In the genomic region with DNA sequence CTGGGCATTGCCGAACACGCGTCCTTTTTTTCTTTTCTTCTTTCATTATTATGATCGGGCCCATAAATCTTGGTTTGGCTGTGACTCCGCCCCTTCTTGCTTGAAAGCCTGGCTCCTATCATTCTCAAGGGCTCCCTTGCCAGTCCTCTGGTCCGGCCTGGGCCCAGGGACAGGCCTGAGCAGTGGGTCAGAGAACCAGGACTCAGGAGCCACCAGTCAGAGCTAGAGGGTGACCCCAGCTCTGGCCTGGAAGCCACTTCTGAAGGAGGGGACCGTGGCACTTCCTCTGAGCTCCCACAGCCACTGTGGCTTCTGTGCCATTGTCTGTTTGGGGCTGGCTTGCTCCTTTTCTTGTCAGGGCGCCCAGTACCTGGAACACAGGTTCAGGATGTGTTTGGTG, we compare ENCODE assay signal across 17 cellular contexts. TPM values are rescaled to one million over a fixed set of nuclear protein-coding genes. Genes with fewer than 3 reads are reported as not detected.
DNase-seq lines count a peak whose midpoint lies in the region; ATAC-seq and TF ChIP-seq lines count a peak whose summit lies in the region.
"Had no signal": no experiment of that assay in that cellular context is flagged by ENCODE, and none has a peak within 500 bp of the region (broad histone marks: within the 10 kb centered on the region; RNA-seq: fewer than 3 reads in every experiment).

No MANE protein-coding gene starts in this region.

- ATAC-seq in activated naive CD8-positive, alpha-beta T cell treated with anti-CD3 and anti-CD28 coated beads, Interleukin-2, amount 50 U/mL, for 24 hours, result no peak
- ATAC-seq in HG02763 (IDR thresholded peaks at IDR 0.05; ENCODE audit: unreplicated experiment), result no peak
- ATAC-seq: A549, GM23338 had no signal

- peaks cover 5 to 15% (median 8%) of the 10 kb centered on the region in 3 experiments; a peak in 6 of 7 replicates for H3K36me3 Mint-ChIP-seq in H9 (ENCODE audit: insufficient read depth in 1 of 3, low read depth in 3 of 3)
- H3K36me3 Mint-ChIP-seq in neural crest cell (ENCODE audit: low read depth), result no peaks in the 10 kb centered on the region
- no peaks in the 10 kb centered on the region for H3K36me3 Mint-ChIP-seq in activated naive CD8-positive, alpha-beta T cell treated with anti-CD3 and anti-CD28 coated beads, Interleukin-2, amount 50 U/mL, for 24 hours (ENCODE audit: low read depth)

- no peak overlapping the region for H3T11ph ChIP-seq in H9 (ENCODE audit: low read length)

- DNase-seq in H9 (peak; percentile 16), coronary artery (ENCODE audit: low spot score) (peak; percentile 60), neural crest cell (ENCODE audit: low read depth, low spot score) (no peak), stomach (peak; percentile 10), EL (no peak)
- DNase-seq in activated naive CD8-positive, alpha-beta T cell treated with anti-CD3 and anti-CD28 coated beads, Interleukin-2, amount 50 U/mL, for 24 hours, result no peak
- DNase-seq: BE2C; Caco-2; CD8-positive, alpha-beta memory T cell; DND-41; GF-D8 had no signal

- H3K9ac ChIP-seq in H9 (ENCODE audit: extremely low read depth, insufficient read length, low read length), result no peak overlapping the region

- peaks cover 3% of the 10 kb centered on the region for H3K23me2 ChIP-seq in H9 (ENCODE audit: insufficient read length, low read depth, low read length, poor library complexity, severe bottlenecking)

- no peak overlapping the region for H3K4ac ChIP-seq in H9 (ENCODE audit: low read depth, low read length)

- H4K8ac ChIP-seq in H9 (replicated peaks; ENCODE audit: insufficient read length, low read depth, low read length), result no peak overlapping the region

- H3K27me3 ChIP-seq in H9 (ENCODE audit: insufficient read depth, low read length), result peaks cover 5% of the 10 kb centered on the region; the same call in 1 of the 2 replicates
- peaks cover 0 to 65% (median 33%) of the 10 kb centered on the region in 3 donors for H3K27me3 ChIP-seq in stomach
- H3K27me3 ChIP-seq: BE2C had no signal

- H3K4me3 ChIP-seq in coronary artery (no peak overlapping the region), stomach (no peak overlapping the region)
- H3K4me3 ChIP-seq: A549, GM23338 had no signal

- no peak overlapping the region for H2BK15ac ChIP-seq in H9 (ENCODE audit: low read depth, low read length)

- no peak overlapping the region for H4K5ac ChIP-seq in H9 (ENCODE audit: insufficient read length, low read depth, low read length)

- H3K4me1 Mint-ChIP-seq in H9 (peaks cover 11 to 35% of the 10 kb centered on the region in 2 experiments), neural crest cell (peaks cover 10% of the 10 kb centered on the region)
- H3K4me1 Mint-ChIP-seq in activated naive CD8-positive, alpha-beta T cell treated with anti-CD3 and anti-CD28 coated beads, Interleukin-2, amount 50 U/mL, for 24 hours, result peaks cover 1% of the 10 kb centered on the region
- H3K4me1 Mint-ChIP-seq: IgD-negative memory B cell had no signal

- no peaks in the 10 kb centered on the region for H4K20me1 ChIP-seq in H9 (ENCODE audit: control insufficient read depth, insufficient read depth, insufficient read length)

- H3K14ac ChIP-seq in H9 (ENCODE audit: insufficient read depth, low read length), result no peak overlapping the region

- no peak overlapping the region for H2AFZ ChIP-seq in H9 (ENCODE audit: low read length)
- H2AFZ ChIP-seq: GM23338 had no signal

- no peak overlapping the region for H4K91ac ChIP-seq in H9 (ENCODE audit: insufficient read length, low read depth, low read length)

- TF ChIP-seq CTCF in H9 (conservative IDR thresholded peaks at IDR 0.05) (no peak), coronary artery (IDR thresholded peaks at IDR 0.05) (no peak), neural crest cell (conservative IDR thresholded peaks at IDR 0.05) (no peak), stomach (IDR thresholded peaks at IDR 0.05) (no peak)

- no peak overlapping the region for H3K4me2 ChIP-seq in H9 (ENCODE audit: insufficient read depth, insufficient read length, low read length)
- H3K4me2 ChIP-seq: A549, GM23338 had no signal

- H3K4me3 Mint-ChIP-seq in H9 (no peak overlapping the region), neural crest cell (peak overlapping the region; percentile 73)
- H3K4me3 Mint-ChIP-seq in activated naive CD8-positive, alpha-beta T cell treated with anti-CD3 and anti-CD28 coated beads, Interleukin-2, amount 50 U/mL, for 24 hours, result no peak overlapping the region
- H3K4me3 Mint-ChIP-seq: CD8-positive, alpha-beta memory T cell; GM23338; IgD-negative memory B cell had no signal

- no peak overlapping the region for H3K18ac ChIP-seq in H9 (ENCODE audit: insufficient read length, low read depth, low read length)

- H2BK120ac ChIP-seq in H9 (ENCODE audit: low read depth, low read length, poor library complexity, severe bottlenecking), result no peak overlapping the region

- intact Hi-C loops in stomach (cut with DNase I; ENCODE audit: low total_unique reads), result no loop called here

- H3K27ac Mint-ChIP-seq in H9, result no peak overlapping the region
- H3K27ac Mint-ChIP-seq in neural crest cell (ENCODE audit: unreplicated experiment), result no peak overlapping the region
- H3K27ac Mint-ChIP-seq in activated naive CD8-positive, alpha-beta T cell treated with anti-CD3 and anti-CD28 coated beads, Interleukin-2, amount 50 U/mL, for 24 hours, result no peak overlapping the region
- H3K27ac Mint-ChIP-seq: CD8-positive, alpha-beta memory T cell; GM23338; IgD-negative memory B cell had no signal

- H3K9me3 Mint-ChIP-seq in H9, result peaks cover 15 to 16% of the 10 kb centered on the region in 2 experiments
- H3K9me3 Mint-ChIP-seq in neural crest cell, result no peaks in the 10 kb centered on the region
- no peaks in the 10 kb centered on the region for H3K9me3 Mint-ChIP-seq in activated naive CD8-positive, alpha-beta T cell treated with anti-CD3 and anti-CD28 coated beads, Interleukin-2, amount 50 U/mL, for 24 hours

- peaks cover 38% of the 10 kb centered on the region for H3K27me3 Mint-ChIP-seq in H9 (ENCODE audit: low read depth)
- H3K27me3 Mint-ChIP-seq in neural crest cell (ENCODE audit: low read depth), result peaks cover 41% of the 10 kb centered on the region
- H3K27me3 Mint-ChIP-seq in activated naive CD8-positive, alpha-beta T cell treated with anti-CD3 and anti-CD28 coated beads, Interleukin-2, amount 50 U/mL, for 24 hours, result peaks cover 36% of the 10 kb centered on the region

- no peak overlapping the region for H3K27ac ChIP-seq in H9 (ENCODE audit: insufficient read length, low read depth, low read length)
- no peak overlapping the region for H3K27ac ChIP-seq in coronary artery
- H3K27ac ChIP-seq in stomach, result no peak overlapping the region
- H3K27ac ChIP-seq: A549 had no signal

- H2BK12ac ChIP-seq in H9 (ENCODE audit: insufficient read length, low read depth, low read length), result no peak overlapping the region

- H3K9me3 ChIP-seq in H9 (ENCODE audit: control insufficient read depth, low read depth, low read length), result no peaks in the 10 kb centered on the region
- peaks cover 0 to 9% (median 1%) of the 10 kb centered on the region in 4 donors for H3K9me3 ChIP-seq in stomach
- H3K9me3 ChIP-seq: BE2C had no signal

- no peak overlapping the region for H3K23ac ChIP-seq in H9 (ENCODE audit: insufficient read length, low read depth, low read length)

- H3K56ac ChIP-seq in H9 (ENCODE audit: insufficient read length, low read depth, low read length), result no peak overlapping the region

- no CpG with 5 or more reads among the region's 8 CpGs for WGBS in H9 (ENCODE audit: extremely low coverage, insufficient read length, low lambda C conversion rate)
- 86 to 92% (median 87%) methylated on average over 8 of the region's 8 CpGs for WGBS in stomach, 5 donors

- H3K4me1 ChIP-seq in H9 (ENCODE audit: insufficient read depth, low read length) (no peaks in the 10 kb centered on the region; the same call in 1 of the 2 replicates), stomach (peaks cover 0 to 13% (median 10%) of the 10 kb centered on the region in 4 donors)
- H3K4me1 ChIP-seq: A549, BE2C, Caco-2 had no signal

- TF ChIP-seq EP300 in stomach (IDR thresholded peaks at IDR 0.05), result no peak

- TF ChIP-seq POLR2A in stomach (IDR thresholded peaks at IDR 0.05), result no peak

- H3K79me2 ChIP-seq in H9 (ENCODE audit: insufficient read depth, low read length), result no peaks in the 10 kb centered on the region

- no peak overlapping the region for H2BK20ac ChIP-seq in H9 (ENCODE audit: low read depth, low read length, poor library complexity, severe bottlenecking)

- no peak overlapping the region for H2BK5ac ChIP-seq in H9 (ENCODE audit: insufficient read length, low read length)

- no peaks in the 10 kb centered on the region for H3K36me3 ChIP-seq in stomach
- H3K36me3 ChIP-seq: BE2C had no signal

- no peak overlapping the region for H2AK5ac ChIP-seq in H9 (ENCODE audit: insufficient read length, low read length)

- no peaks in the 10 kb centered on the region for H3K79me1 ChIP-seq in H9 (ENCODE audit: insufficient read depth, low read depth, low read length, poor library complexity, severe bottlenecking)

RNA-seq across cellular contexts. Expression of gene SCRT2, which starts 32.1 kb away (rescaled TPM):
- total RNA-seq in H9 (2021) (not detected in 2 replicates), neural crest cell (3.7 and 4.1 TPM in 2 replicates), stomach (not detected)
- polyA plus RNA-seq in stomach, result not detected
- total RNA-seq: Caco-2; CD8-positive, alpha-beta memory T cell; HT1080 had no signal
- polyA plus RNA-seq: A549; AG04450; CD8-positive, alpha-beta memory T cell; GM23338; IgD-negative memory B cell had no signal

RNA-seq across cellular contexts. Expression of gene SRXN1, which starts 54.7 kb away (rescaled TPM):
- total RNA-seq in H9 (2021), result 25.7 and 26.2 TPM in 2 replicates
- 10.7 and 12.6 TPM in 2 replicates for total RNA-seq in neural crest cell
- 10 to 100 TPM in 4 of 5 donors, 1 to 10 TPM in 1; 6.4 to 40.1 (median 18.4) TPM for total RNA-seq in stomach
- polyA plus RNA-seq in stomach, result 10 to 100 TPM; 17.2 to 35.1 (median 32.1) TPM

Comparison
In these comparisons a context has a peak if more than half of its experiments do, and no peak if none do; other contexts are left out.
1. DNase-seq: peak in H9 (single experiment), coronary artery (single experiment) and stomach (single experiment); none in neural crest cell (single experiment), activated naive CD8-positive, alpha-beta T cell treated with anti-CD3 and anti-CD28 coated beads, Interleukin-2, amount 50 U/mL, for 24 hours (single experiment) and EL (single experiment).